ENCODE assay signal across 20 cellular contexts in the genomic region with DNA sequence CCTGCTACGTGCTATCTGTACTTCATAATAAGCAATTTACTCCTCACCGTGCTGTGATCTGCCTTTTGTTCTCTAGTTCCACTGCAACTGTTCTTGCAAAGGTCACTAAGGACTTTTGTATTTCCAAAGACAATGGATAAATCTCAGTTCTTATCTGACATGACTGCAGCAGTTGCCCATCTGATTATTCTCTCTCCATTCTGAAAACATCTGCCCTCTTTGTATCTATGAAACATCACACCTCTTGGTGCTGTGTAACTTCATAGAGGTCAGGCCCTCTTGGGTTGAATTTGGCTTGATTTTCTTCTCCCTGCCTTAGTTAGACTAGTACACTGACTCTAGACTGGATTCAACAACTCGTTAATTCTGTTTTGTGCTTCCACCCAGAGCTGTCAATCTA.
"Had no signal": no experiment of that assay in that cellular context is flagged by ENCODE, and none has a peak within 500 bp of the region (broad histone marks: within the 10 kb centered on the region; RNA-seq: fewer than 3 reads in every experiment).

No MANE protein-coding gene starts in this region.

- H3K9ac ChIP-seq: KMS-11 had no signal

- H3K9me3 Mint-ChIP-seq: IgD-negative memory B cell had no signal

- ATAC-seq: K562 had no signal

- H3K36me3 ChIP-seq: SJSA1 had no signal

- H3K4me3 ChIP-seq: K562, SJSA1, SK-N-MC had no signal

- H3K9me3 ChIP-seq: SJSA1 had no signal

- H3K4me1 ChIP-seq: SJSA1 had no signal

- H3K4me1 Mint-ChIP-seq: IgD-negative memory B cell had no signal

- H3K27ac Mint-ChIP-seq: IgD-negative memory B cell had no signal

- H3K36me3 Mint-ChIP-seq: IgD-negative memory B cell had no signal

- H3K4me2 ChIP-seq: KMS-11 had no signal

- H3K27ac ChIP-seq: HL-60, KMS-11, SJSA1, SK-N-MC had no signal

- H3K4me3 Mint-ChIP-seq: IgD-negative memory B cell had no signal

- DNase-seq: Kasumi-1, MM.1S, NCI-H1092 treated with DMSO at 0.1 percent for 48 hours, NCI-H1436, NCI-H1694 treated with DMSO at 0.1 percent for 48 hours, NCI-H1930, NCI-H2081, NCI-H2107, NCI-H2227 treated with DMSO at 0.1 percent for 48 hours, NCI-H526 treated with DMSO at 0.1 percent for 48 hours, NCI-H748 treated with DMSO at 0.1 percent for 48 hours, Right ventricle myocardium superior, RPMI8226, SIG-M5 had no signal

- H3K27me3 ChIP-seq: SJSA1 had no signal
